Comparison of ENCODE assay signal across 17 cellular contexts in the genomic region with DNA sequence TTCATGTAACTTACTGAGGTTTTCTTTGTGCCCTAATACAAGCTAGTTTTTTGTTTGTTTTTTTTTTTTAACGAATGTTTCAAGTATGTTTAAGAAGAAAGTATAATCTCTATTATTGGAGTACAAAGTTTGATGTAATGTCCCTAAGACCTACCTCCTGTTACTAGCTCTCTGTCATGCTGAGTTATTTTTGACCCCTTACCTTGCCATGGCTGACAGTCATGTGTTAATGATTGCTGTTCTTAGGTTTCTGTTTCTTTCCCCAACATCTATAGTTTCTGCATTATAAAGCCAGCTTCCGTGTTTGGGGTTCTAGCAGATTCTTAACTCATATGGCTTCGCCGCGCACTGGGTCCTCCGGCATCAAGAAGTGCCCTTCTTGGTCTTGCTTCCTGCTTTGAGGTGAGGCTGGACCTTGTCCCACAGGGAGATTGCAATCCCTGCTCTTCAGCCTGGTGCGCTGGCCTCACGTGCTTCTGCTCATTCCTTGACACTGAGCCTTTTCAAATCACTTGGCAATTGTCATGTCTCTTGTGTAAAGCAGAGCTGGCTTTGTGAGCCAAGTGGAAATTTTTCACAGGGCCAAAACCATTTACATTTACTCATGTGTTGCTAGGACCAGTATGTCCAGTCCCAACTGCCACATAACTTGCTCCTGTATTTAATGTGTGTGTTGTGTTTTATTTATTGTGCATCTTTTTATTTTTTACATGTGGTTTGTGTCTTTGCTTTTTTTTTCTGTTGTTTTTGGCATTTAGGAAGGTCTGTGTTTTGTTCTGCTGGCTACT.
DNase-seq lines count a peak whose midpoint lies in the region; FAIRE-seq and TF ChIP-seq lines count a peak whose summit lies in the region.
"Had no signal": no experiment of that assay in that cellular context is flagged by ENCODE, and none has a peak within 500 bp of the region (broad histone marks: within the 10 kb centered on the region; RNA-seq: fewer than 3 reads in every experiment).

No MANE protein-coding gene starts in this region.

- peak; percentile 71 for DNase-seq in AG20443 (ENCODE audit: low spot score)
- peak; percentile 4 for DNase-seq in WERI-Rb-1
- DNase-seq in head of caudate nucleus, result peak in 23 of 42 donors; percentile 9 to 53 (median 37)
- DNase-seq in nephron progenitor cell, result no peak
- DNase-seq in RPMI8226, result no peak
- no peak for DNase-seq in H7
- DNase-seq in GM12891 (ENCODE audit: insufficient read length, low spot score), result no peak
- no peak for DNase-seq in DMS79 treated with DMSO at 0.1 percent for 48 hours (lab: John Stamatoyannopoulos, UW)
- DNase-seq: ACHN; activated CD8-positive, alpha-beta T cell treated with anti-CD3 and anti-CD28 coated beads, Interleukin-2, amount 10 ng/mL, durations not matched to agents 7 days and 5 days; activated naive CD4-positive, alpha-beta T cell treated with Interleukin-2 at 50 U/mL for 16 hours; DMS 273 treated with DMSO at 0.1 percent for 48 hours; esophagus squamous epithelium; kidney glomerular epithelial cell; NCI-H2227 treated with DMSO at 0.1 percent for 48 hours; spleen had no signal

- TF ChIP-seq POLR2A in GM12891 (IDR thresholded peaks at IDR 0.05; ENCODE audit: low read depth, low read length), result no peak

- intact Hi-C loops in head of caudate nucleus (cut with DNase I), result no loop called here

- no peak overlapping the region for H3K4me3 Mint-ChIP-seq in nephron progenitor cell
- H3K4me3 Mint-ChIP-seq: activated CD8-positive, alpha-beta T cell treated with anti-CD3 and anti-CD28 coated beads, Interleukin-2, amount 10 ng/mL, durations not matched to agents 7 days and 5 days had no signal

- no peaks in the 10 kb centered on the region for H3K9me3 ChIP-seq in WERI-Rb-1 (ENCODE audit: severe bottlenecking)
- H3K9me3 ChIP-seq: HAP-1 had no signal

- H3K9me3 Mint-ChIP-seq in nephron progenitor cell, result peaks cover 11% of the 10 kb centered on the region

- FAIRE-seq in GM12891 (lab: Jason Lieb, UNC), result no peak

- H3K27me3 ChIP-seq in WERI-Rb-1 (ENCODE audit: insufficient read depth, low read depth, severe bottlenecking) (no peaks in the 10 kb centered on the region), H7 (ENCODE audit: control insufficient read depth, insufficient read depth, low read length) (no peaks in the 10 kb centered on the region)
- H3K27me3 ChIP-seq: spleen had no signal

- no peak overlapping the region for H3K4me3 ChIP-seq in WERI-Rb-1 (ENCODE audit: low read depth, low read length)
- H3K4me3 ChIP-seq in H7 (ENCODE audit: insufficient read depth, low read depth, low read length), result no peak overlapping the region
- H3K4me3 ChIP-seq: esophagus squamous epithelium, HAP-1, spleen had no signal

- H3K36me3 Mint-ChIP-seq in nephron progenitor cell (ENCODE audit: low read depth), result peaks cover 6% of the 10 kb centered on the region

- TF ChIP-seq CTCF in WERI-Rb-1 (IDR thresholded peaks at IDR 0.05; ENCODE audit: low read depth, low read length) (no peak), nephron progenitor cell (IDR thresholded peaks at IDR 0.05) (no peak)

- H3K27ac ChIP-seq in WERI-Rb-1, result no peak overlapping the region
- H3K27ac ChIP-seq: esophagus squamous epithelium, spleen had no signal

- H3K27me3 Mint-ChIP-seq in nephron progenitor cell (ENCODE audit: low read depth, poor library complexity), result peaks cover 12% of the 10 kb centered on the region

- peak overlapping the region; percentile 47 for H3K27ac Mint-ChIP-seq in nephron progenitor cell
- H3K27ac Mint-ChIP-seq: activated CD8-positive, alpha-beta T cell treated with anti-CD3 and anti-CD28 coated beads, Interleukin-2, amount 10 ng/mL, durations not matched to agents 7 days and 5 days had no signal

- H3K4me1 Mint-ChIP-seq in nephron progenitor cell, result peaks cover 28% of the 10 kb centered on the region

- H3K36me3 ChIP-seq in WERI-Rb-1 (no peaks in the 10 kb centered on the region), H7 (replicated peaks; ENCODE audit: control insufficient read depth, insufficient read depth, low read length) (no peaks in the 10 kb centered on the region)
- H3K36me3 ChIP-seq: esophagus squamous epithelium, HAP-1, spleen had no signal

TF ChIP-seq in GM12891, 5 proteins besides CTCF, POLR2A, EP300 and RAD21:
- TF ChIP-seq PAX5 (IDR thresholded peaks at IDR 0.05; ENCODE audit: insufficient read depth, low read length, severe bottlenecking) (no peak), POLR2AphosphoS5 (IDR thresholded peaks at IDR 0.05; ENCODE audit: low read depth, low read length) (no peak), SPI1 (IDR thresholded peaks at IDR 0.05; ENCODE audit: low read depth, low read length) (no peak), POU2F2 (IDR thresholded peaks at IDR 0.05; ENCODE audit: low read depth, low read length) (no peak), TAF1 (IDR thresholded peaks at IDR 0.05; ENCODE audit: low read depth, low read length) (no peak)

Comparison
In these comparisons a context has a peak if more than half of its experiments do, and no peak if none do; other contexts are left out.
1. DNase-seq: peak in AG20443 (single experiment), WERI-Rb-1 (single experiment) and head of caudate nucleus (23 of 42); none in nephron progenitor cell (single experiment), RPMI8226 (single experiment), H7 (single experiment), GM12891 (single experiment) and DMS79 treated with DMSO at 0.1 percent for 48 hours (single experiment).